ENCODE assay signal across 33 cellular contexts in the genomic region with DNA sequence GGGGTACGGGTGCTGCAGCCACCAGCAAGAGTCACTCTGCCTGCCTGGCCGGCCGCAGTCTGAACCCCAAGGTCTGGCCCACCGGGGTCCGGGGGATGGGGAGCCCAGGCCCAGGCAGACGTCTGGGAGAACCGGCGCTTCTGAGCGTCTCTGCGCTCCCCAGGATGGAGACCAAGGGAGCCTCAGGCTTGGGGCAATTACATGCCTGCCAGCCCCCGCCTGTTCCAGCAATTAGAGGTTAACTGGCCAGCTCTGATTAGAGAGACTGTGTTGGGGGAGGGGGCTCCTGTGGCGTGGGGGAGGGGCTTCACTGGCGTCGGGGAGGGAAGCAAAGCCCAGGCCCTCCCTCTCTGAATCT. TPM values are rescaled to one million over a fixed set of nuclear protein-coding genes. Genes with fewer than 3 reads are reported as not detected.
A peak's percentile ranks its signal among the peaks of the same experiment; 100 is the strongest.
DNase-seq lines count a peak whose midpoint lies in the region; ATAC-seq, FAIRE-seq and TF ChIP-seq lines count a peak whose summit lies in the region.
"Had no signal": no experiment of that assay in that cellular context is flagged by ENCODE, and none has a peak within 500 bp of the region (broad histone marks: within the 10 kb centered on the region; RNA-seq: fewer than 3 reads in every experiment).

No MANE protein-coding gene starts in this region.

- intact Hi-C loops in Panc1 (cut with micrococcal nuclease; ENCODE audit: unreplicated experiment), result no loop called here

- peak; percentile 12 for DNase-seq in D721Med (ENCODE audit: insufficient read length, low spot score)
- peak; percentile 54 for DNase-seq in GM23338 (ENCODE audit: low spot score)
- DNase-seq in Panc1 (ENCODE audit: low read depth, low spot score), result no peak
- no peak for DNase-seq in endothelial cell (ENCODE audit: low spot score)
- DNase-seq: activated CD4-positive, alpha-beta T cell treated with anti-CD3 and anti-CD28 coated beads, Interleukin-2, amount 50 U/mL, for 1 hour; activated CD4-positive, CD25-positive, alpha-beta regulatory T cell; activated effector memory CD4-positive, alpha-beta T cell treated with Interleukin-2 at 50 U/mL for 16 hours; activated T-cell treated with anti-CD3 and anti-CD28 coated beads, Interleukin-2, amount 50 U/mL, for 1 hour; aorta; CD8-positive, alpha-beta memory T cell; gastrocnemius medialis; NCI-H2081; NCI-H226; NCI-H526 treated with DMSO at 0.1 percent for 48 hours; sigmoid colon; stimulated activated CD4-positive, alpha-beta T cell treated with anti-CD3 and anti-CD28 coated beads, Interleukin-12 subunit alpha, Interleukin-12 subunit beta, amount 100 ng/mL, for 4 hours; stimulated activated CD4-positive, alpha-beta T cell treated with anti-CD3 and anti-CD28 coated beads, Interleukin-2, amount 100 ng/mL, for 48 hours; stomach had no signal

- peaks cover 26% of the 10 kb centered on the region for H3K27me3 Mint-ChIP-seq in GM23338 (ENCODE audit: insufficient read depth, low read depth, poor library complexity)
- H3K27me3 Mint-ChIP-seq in endothelial cell (ENCODE audit: unreplicated experiment), result peaks cover 8% of the 10 kb centered on the region

- peaks cover 4% of the 10 kb centered on the region; the same call in 2 of the 3 replicates for H3K9me3 Mint-ChIP-seq in GM23338
- no peaks in the 10 kb centered on the region for H3K9me3 Mint-ChIP-seq in endothelial cell (ENCODE audit: unreplicated experiment)
- H3K9me3 Mint-ChIP-seq: activated naive CD8-positive, alpha-beta T cell treated with anti-CD3 and anti-CD28 coated beads, Interleukin-2, amount 10 ng/mL, durations not matched to agents 7 days and 5 days had no signal

- H3K4me3 Mint-ChIP-seq in GM23338 (peak overlapping the region; percentile 77; the same call in 2 of the 3 replicates), endothelial cell (ENCODE audit: unreplicated experiment) (no peak overlapping the region)
- H3K4me3 Mint-ChIP-seq: activated naive CD8-positive, alpha-beta T cell treated with anti-CD3 and anti-CD28 coated beads, Interleukin-2, amount 10 ng/mL, durations not matched to agents 7 days and 5 days; CD8-positive, alpha-beta memory T cell; memory B cell had no signal

- CTCF ChIA-PET in Panc1 (lab: Charles Lee), result no interaction called here

- ATAC-seq in GM23338 (peak; percentile 64), Panc1 (peak; percentile 51), GM21737 (IDR thresholded peaks at IDR 0.05; ENCODE audit: unreplicated experiment) (no peak), GM18502 (IDR thresholded peaks at IDR 0.05; ENCODE audit: poor library complexity, unreplicated experiment) (no peak)
- ATAC-seq: gastrocnemius medialis had no signal

- no peak overlapping the region for H3K27ac Mint-ChIP-seq in GM23338
- no peak overlapping the region for H3K27ac Mint-ChIP-seq in endothelial cell (ENCODE audit: unreplicated experiment)
- H3K27ac Mint-ChIP-seq: activated naive CD8-positive, alpha-beta T cell treated with anti-CD3 and anti-CD28 coated beads, Interleukin-2, amount 10 ng/mL, durations not matched to agents 7 days and 5 days; CD8-positive, alpha-beta memory T cell; memory B cell; progenitor cell of endocrine pancreas had no signal

- H3K4me2 ChIP-seq in GM23338, result peak overlapping the region; percentile 99
- H3K4me2 ChIP-seq: KMS-11 had no signal

- TF ChIP-seq CTCF in D721Med (IDR thresholded peaks at IDR 0.05; ENCODE audit: insufficient read depth, missing control alignments) (no peak), GM23338 (conservative IDR thresholded peaks at IDR 0.05; ENCODE audit: low read depth in 2 of 2) (no peak), Panc1 (IDR thresholded peaks at IDR 0.05) (no peak), endothelial cell (IDR thresholded peaks at IDR 0.05; ENCODE audit: unreplicated experiment) (no peak)

- H3K4me1 Mint-ChIP-seq in GM23338 (peaks cover 10% of the 10 kb centered on the region; the same call in 2 of the 3 replicates), endothelial cell (ENCODE audit: unreplicated experiment) (peaks cover 5% of the 10 kb centered on the region)

- no peaks in the 10 kb centered on the region for H4K20me1 ChIP-seq in GM23338 (replicated peaks; ENCODE audit: insufficient read depth)

- in situ Hi-C loops in Panc1 (cut with HindIII; ENCODE audit: low pct_unique_long_range_greater_than_20kb, low sequenced_read_pairs), result no loop called here

- H3K9me2 ChIP-seq in GM23338 (ENCODE audit: insufficient read depth), result no peaks in the 10 kb centered on the region

- H3K4me1 ChIP-seq in GM23338 (ENCODE audit: insufficient read depth), result peaks cover 11% of the 10 kb centered on the region
- no peaks in the 10 kb centered on the region for H3K4me1 ChIP-seq in Panc1 (ENCODE audit: control insufficient read depth, insufficient read depth, low read length)
- H3K4me1 ChIP-seq in iPS-20b (ENCODE audit: insufficient read depth, low read length), result no peaks in the 10 kb centered on the region
- H3K4me1 ChIP-seq: gastrocnemius medialis, left lung, sigmoid colon, stomach, thyroid gland had no signal

- H3K36me3 Mint-ChIP-seq in GM23338 (ENCODE audit: low read depth) (peaks cover 4% of the 10 kb centered on the region), endothelial cell (ENCODE audit: low read depth, unreplicated experiment) (peaks cover 8% of the 10 kb centered on the region)
- H3K36me3 Mint-ChIP-seq: activated naive CD8-positive, alpha-beta T cell treated with anti-CD3 and anti-CD28 coated beads, Interleukin-2, amount 10 ng/mL, durations not matched to agents 7 days and 5 days; CD8-positive, alpha-beta memory T cell; memory B cell had no signal

- H3K9ac ChIP-seq in iPS-20b (ENCODE audit: low read depth, low read length), result no peak overlapping the region
- H3K9ac ChIP-seq: GM23248, KMS-11 had no signal

- POLR2A ChIA-PET in Panc1 (lab: Charles Lee), result no interaction called here

- H3F3A ChIP-seq in GM23338 (replicated peaks; ENCODE audit: low read depth), result peaks cover 3% of the 10 kb centered on the region; the same call in 1 of the 2 replicates

- H2AFZ ChIP-seq in GM23338, result 0 out of 2 replicates have a peak overlapping the region, but pooled peaks have one; percentile 66
- H2AFZ ChIP-seq: GM23248 had no signal

- no peak for FAIRE-seq in D721Med (lab: Jason Lieb, UNC)
- FAIRE-seq: bronchial epithelial cell, islet of Langerhans had no signal

- H3K36me3 ChIP-seq in GM23338 (ENCODE audit: insufficient read depth), result no peaks in the 10 kb centered on the region; the same call in 1 of the 2 replicates
- H3K36me3 ChIP-seq in Panc1 (ENCODE audit: control insufficient read depth, insufficient read depth, low read length), result no peaks in the 10 kb centered on the region
- no peaks in the 10 kb centered on the region for H3K36me3 ChIP-seq in iPS-20b (ENCODE audit: insufficient read depth, low read depth, low read length)
- H3K36me3 ChIP-seq: gastrocnemius medialis, left lung, MG63, neutrophil, sigmoid colon, stomach, thyroid gland had no signal

- BruUV-seq in Panc1 (replicated peaks; lab: Mats Ljungman, UMichigan), result no TSS peak

- H3K9me3 ChIP-seq in Panc1 (ENCODE audit: control insufficient read depth, insufficient read depth, low read depth, low read length), result no peaks in the 10 kb centered on the region
- no peaks in the 10 kb centered on the region for H3K9me3 ChIP-seq in iPS-20b (ENCODE audit: insufficient read depth, low read depth, low read length)
- H3K9me3 ChIP-seq: gastrocnemius medialis, left lung, MG63, neutrophil, sigmoid colon, stomach, thyroid gland had no signal

- no peaks in the 10 kb centered on the region; the same call in 1 of the 2 replicates for H3K27me3 ChIP-seq in GM23338 (ENCODE audit: insufficient read depth)
- H3K27me3 ChIP-seq in Panc1 (ENCODE audit: control insufficient read depth, insufficient read depth, low read length), result no peaks in the 10 kb centered on the region
- no peaks in the 10 kb centered on the region; the same call in 1 of the 2 replicates for H3K27me3 ChIP-seq in iPS-20b (ENCODE audit: insufficient read depth, low read length)
- H3K27me3 ChIP-seq: thyroid gland had no signal

- no peaks in the 10 kb centered on the region for H3K79me2 ChIP-seq in GM23338 (replicated peaks; ENCODE audit: insufficient read depth)

- H3K4me3 ChIP-seq in GM23338 (peak overlapping the region; percentile 85), Panc1 (ENCODE audit: low read depth in 2 of 2, low read length in 2 of 2) (no peak overlapping the region), iPS-20b (ENCODE audit: low read length) (peak overlapping the region; percentile 73; the same call in 1 of the 2 replicates)
- H3K4me3 ChIP-seq: gastrocnemius medialis, GM23248, left lung, MG63, sigmoid colon, stomach, thyroid gland had no signal

- H3K27ac ChIP-seq in GM23338 (ENCODE audit: low read depth), result peak overlapping the region; percentile 55; the same call in 1 of the 2 replicates
- no peak overlapping the region for H3K27ac ChIP-seq in Panc1 (ENCODE audit: low read length)
- no peak overlapping the region for H3K27ac ChIP-seq in iPS-20b (ENCODE audit: low read length)
- H3K27ac ChIP-seq: gastrocnemius medialis, GM23248, KMS-11, left lung, neutrophil, sigmoid colon, stomach, thyroid gland had no signal

TF ChIP-seq in GM23338, 12 proteins besides CTCF, POLR2A, EP300 and RAD21 (continues in another document):
- TF ChIP-seq ZNF331 (CRISPR knock-in tag; IDR thresholded peaks at IDR 0.05; ENCODE audit: low read depth), result no peak

RNA-seq across cellular contexts. Expression of a gene that starts 11.9 kb away (rescaled TPM):
- 33.7 and 40.7 TPM in 2 replicates for total RNA-seq in GM23338 (2014; rRNA removed; shearing (Covaris generic))
- 20.6 and 20.8 TPM in 2 replicates for polyA plus RNA-seq in GM23338 (2016; fragmentation: Nextera tagmentation; extraction: Ambion mirVana)
- 11.3 TPM for total RNA-seq in Panc1 (2021; ENCODE audit: unreplicated experiment)
- polyA plus RNA-seq in Panc1 (2012; ENCODE audit: insufficient read length), result 20.1 TPM
- total RNA-seq in endothelial cell (ENCODE audit: unreplicated experiment), result 2.7 TPM
- total RNA-seq: CD8-positive, alpha-beta memory T cell; T-helper 1 cell treated with Interleukin-12 subunit alpha and Interleukin-12 subunit beta and Interleukin-4 antibody, amounts not matched to agents 30 ng/mL and 1 ng/mL, for 36 hours had no signal
- polyA plus RNA-seq: CD8-positive, alpha-beta memory T cell had no signal

RNA-seq across cellular contexts. Expression of a gene that starts 58.3 kb away (rescaled TPM):
- total RNA-seq in GM23338 (2014; rRNA removed; shearing (Covaris generic)), result 42.8 and 50.1 TPM in 2 replicates
- 16.3 and 16.7 TPM in 2 replicates for polyA plus RNA-seq in GM23338 (2016; fragmentation: Nextera tagmentation; extraction: Ambion mirVana)
- total RNA-seq in Panc1 (2021; ENCODE audit: unreplicated experiment) (29.2 TPM), endothelial cell (ENCODE audit: unreplicated experiment) (19.4 TPM)
- 26.8 TPM for polyA plus RNA-seq in Panc1 (2012; ENCODE audit: insufficient read length)

Comparison
In these comparisons a context has a peak if more than half of its experiments do, and no peak if none do; other contexts are left out.
1. DNase-seq: peak in D721Med (single experiment) and GM23338 (single experiment); none in Panc1 (single experiment) and endothelial cell (single experiment).
2. ATAC-seq: peak in GM23338 (single experiment) and Panc1 (single experiment); none in GM21737 (single experiment) and GM18502 (single experiment).
3. H3K4me3 ChIP-seq: peak in GM23338 (single experiment) and iPS-20b (single experiment); none in Panc1 (0 of 2).